ENCODE assay signal across 15 cellular contexts in genomic region chr14:22489247-22489551, GRCh38.
DNase-seq lines count a peak whose midpoint lies in the region; ATAC-seq, FAIRE-seq and TF ChIP-seq lines count a peak whose summit lies in the region.
"Had no signal": no experiment of that assay in that cellular context is flagged by ENCODE, and none has a peak within 500 bp of the region (broad histone marks: within the 10 kb centered on the region; RNA-seq: fewer than 3 reads in every experiment).

No MANE protein-coding gene starts in this region.

- CTCF ChIA-PET in GM10248 (lab: Yijun Ruan, JAX): interaction anchor here (0.9 to 4.8 kb wide), 16 partner anchors 8 to 114 kb away, joined by 3 to 41 read pairs (median 6); no protein-coding TSS in a partner anchor
- CTCF ChIA-PET in T-cell (lab: Charles Lee): interaction anchor here in 1 of 2 donors (1.1 kb wide), 1 partner anchor 13 kb away, joined by 4 read pairs; no protein-coding TSS in a partner anchor

- POLR2A ChIA-PET in GM10248 (lab: Yijun Ruan, JAX) (interaction anchor here (0.8 to 4.2 kb wide), 3 partner anchors 17 to 29 kb away, joined by 3 to 19 read pairs (median 5); no protein-coding TSS in a partner anchor), T-cell (lab: Charles Lee) (interaction anchor here in 1 of 2 donors (0.7 kb wide), 1 partner anchor 288 kb away, joined by 3 read pairs; no protein-coding TSS in a partner anchor)

- H3K27ac Mint-ChIP-seq in T-cell: peak overlapping the region; percentile 91 to 98

- DNase-seq in GM10248 (ENCODE audit: extremely low spot score): no peak
- DNase-seq in T-cell: no peak
- no peak for DNase-seq in heart right ventricle
- DNase-seq in epidermal melanocyte (ENCODE audit: insufficient read length, low spot score): no peak
- no peak for DNase-seq in Ammon's horn (ENCODE audit: low spot score)
- no peak for DNase-seq in pancreas
- DNase-seq: activated CD8-positive, alpha-beta memory T cell treated with anti-CD3 and anti-CD28 coated beads for 24 hours; aorta; HCEC 1CT; MG63; NCI-H2171 treated with DMSO at 0.1 percent for 48 hours; stimulated activated CD4-positive, alpha-beta T cell treated with anti-CD3 and anti-CD28 coated beads, Interleukin-4, amount 100 ng/mL, for 4 hours; substantia nigra had no signal

- ATAC-seq in T-cell (replicated peaks in 1 of 4) (no peak), heart right ventricle (peak in 7 of 8 donors; percentile 23 to 63 (median 31)), HG03097 (IDR thresholded peaks at IDR 0.05; ENCODE audit: low FRiP score, unreplicated experiment) (no peak), pancreas (no peak)

- no peaks in the 10 kb centered on the region for H3K9me3 ChIP-seq in BLaER1 treated with 17β-estradiol and CSF1 and Interleukin-3, amounts not matched to agents 10 nM and 100 nM (replicated peaks in 1 of 11)
- H3K9me3 ChIP-seq in heart right ventricle (no peaks in the 10 kb centered on the region), pancreas (no peaks in the 10 kb centered on the region)
- H3K9me3 ChIP-seq: MG63 had no signal

- H3K9me3 Mint-ChIP-seq in T-cell: no peaks in the 10 kb centered on the region

- peak overlapping the region in 8 of 11 experiments; percentile 42 to 92 (median 74); a peak in 15 of 22 replicates for H3K27ac ChIP-seq in BLaER1 treated with 17β-estradiol and CSF1 and Interleukin-3, amounts not matched to agents 10 nM and 100 nM
- H3K27ac ChIP-seq in heart right ventricle (peak overlapping the region in 3 of 10 donors; percentile 32 to 75 (median 56)), pancreas (no peak overlapping the region)

- H3K36me3 ChIP-seq in BLaER1 treated with 17β-estradiol and CSF1 and Interleukin-3, amounts not matched to agents 10 nM and 100 nM: peaks cover 0 to 83% (median 24%) of the 10 kb centered on the region in 11 experiments; a peak in 13 of 22 replicates
- H3K36me3 ChIP-seq in heart right ventricle (no peaks in the 10 kb centered on the region), pancreas (no peaks in the 10 kb centered on the region)
- H3K36me3 ChIP-seq: MG63 had no signal

- WGBS in heart right ventricle, 2 donors: 31 to 34% methylated on average over 5 of the region's 5 CpGs
- WGBS in pancreas, 2 donors: 50 to 76% methylated on average over 5 of the region's 5 CpGs

- H3K4me1 Mint-ChIP-seq in T-cell: peaks cover 26 to 55% (median 27%) of the 10 kb centered on the region in 3 donors

- H3K9ac ChIP-seq in BLaER1 treated with 17β-estradiol and CSF1 and Interleukin-3, amounts not matched to agents 10 nM and 100 nM: peak overlapping the region in 8 of 11 experiments; percentile 61 to 92 (median 75); a peak in 16 of 22 replicates

- peaks cover 62 to 98% (median 95%) of the 10 kb centered on the region in 10 experiments for H3K4me1 ChIP-seq in BLaER1 treated with 17β-estradiol and CSF1 and Interleukin-3, amounts not matched to agents 10 nM and 100 nM
- H3K4me1 ChIP-seq in heart right ventricle (peaks cover 0 to 62% (median 29%) of the 10 kb centered on the region in 9 donors), pancreas (no peaks in the 10 kb centered on the region)

- peak overlapping the region; percentile 22 to 92 (median 76) for H3K4me2 ChIP-seq in BLaER1 treated with 17β-estradiol and CSF1 and Interleukin-3, amounts not matched to agents 10 nM and 100 nM

- H3K36me3 Mint-ChIP-seq in T-cell: peaks cover 54% of the 10 kb centered on the region

- peak overlapping the region in 8 of 10 experiments; percentile 38 to 71 (median 62); a peak in 15 of 20 replicates for H3K4me3 ChIP-seq in BLaER1 treated with 17β-estradiol and CSF1 and Interleukin-3, amounts not matched to agents 10 nM and 100 nM
- no peak overlapping the region for H3K4me3 ChIP-seq in heart right ventricle
- no peak overlapping the region for H3K4me3 ChIP-seq in pancreas
- H3K4me3 ChIP-seq: MG63 had no signal

- no peaks in the 10 kb centered on the region for H3K27me3 ChIP-seq in BLaER1 treated with 17β-estradiol and CSF1 and Interleukin-3, amounts not matched to agents 10 nM and 100 nM
- H3K27me3 ChIP-seq in heart right ventricle (peaks cover 0 to 3% (median 0%) of the 10 kb centered on the region in 7 donors), pancreas (no peaks in the 10 kb centered on the region)

- peaks cover 0 to 76% (median 0%) of the 10 kb centered on the region in 11 experiments; a peak in 4 of 22 replicates for H4K20me1 ChIP-seq in BLaER1 treated with 17β-estradiol and CSF1 and Interleukin-3, amounts not matched to agents 10 nM and 100 nM

- H3K4me3 Mint-ChIP-seq in T-cell: peak overlapping the region; percentile 84 to 87 (median 86)

- no peaks in the 10 kb centered on the region for H3K27me3 Mint-ChIP-seq in T-cell

- no peak for FAIRE-seq in pancreas (lab: Jason Lieb, UNC)

- intact Hi-C loops in heart right ventricle (cut with DNase I): loop anchor here in 1 of 10 donors (5.0 kb wide), 1 partner anchor 58 kb away; no protein-coding TSS in a partner anchor
- intact Hi-C loops in pancreas (cut with DNase I): no loop called here

- TF ChIP-seq CTCF in GM10248 (IDR thresholded peaks at IDR 0.05; ENCODE audit: control extremely low read depth, extremely low read depth, low read depth, missing control alignments) (peak; percentile 19), heart right ventricle (IDR thresholded peaks at IDR 0.05) (peak in 1 of 9 donors; percentile 12), pancreas (IDR thresholded peaks at IDR 0.05) (no peak)

Comparison
In these comparisons a context has a peak if more than half of its experiments do, and no peak if none do; other contexts are left out.
1. H3K27ac ChIP-seq: peak in BLaER1 treated with 17β-estradiol and CSF1 and Interleukin-3, amounts not matched to agents 10 nM and 100 nM (8 of 11); none in pancreas (0 of 4).
2. H3K4me3 ChIP-seq: peak in BLaER1 treated with 17β-estradiol and CSF1 and Interleukin-3, amounts not matched to agents 10 nM and 100 nM (8 of 10); none in heart right ventricle (0 of 10) and pancreas (0 of 4).
3. ATAC-seq: peak in heart right ventricle (7 of 8); none in T-cell (0 of 4), HG03097 (single experiment) and pancreas (0 of 4).